Comparison of ENCODE assay signal across 1 cellular context in the genomic region with DNA sequence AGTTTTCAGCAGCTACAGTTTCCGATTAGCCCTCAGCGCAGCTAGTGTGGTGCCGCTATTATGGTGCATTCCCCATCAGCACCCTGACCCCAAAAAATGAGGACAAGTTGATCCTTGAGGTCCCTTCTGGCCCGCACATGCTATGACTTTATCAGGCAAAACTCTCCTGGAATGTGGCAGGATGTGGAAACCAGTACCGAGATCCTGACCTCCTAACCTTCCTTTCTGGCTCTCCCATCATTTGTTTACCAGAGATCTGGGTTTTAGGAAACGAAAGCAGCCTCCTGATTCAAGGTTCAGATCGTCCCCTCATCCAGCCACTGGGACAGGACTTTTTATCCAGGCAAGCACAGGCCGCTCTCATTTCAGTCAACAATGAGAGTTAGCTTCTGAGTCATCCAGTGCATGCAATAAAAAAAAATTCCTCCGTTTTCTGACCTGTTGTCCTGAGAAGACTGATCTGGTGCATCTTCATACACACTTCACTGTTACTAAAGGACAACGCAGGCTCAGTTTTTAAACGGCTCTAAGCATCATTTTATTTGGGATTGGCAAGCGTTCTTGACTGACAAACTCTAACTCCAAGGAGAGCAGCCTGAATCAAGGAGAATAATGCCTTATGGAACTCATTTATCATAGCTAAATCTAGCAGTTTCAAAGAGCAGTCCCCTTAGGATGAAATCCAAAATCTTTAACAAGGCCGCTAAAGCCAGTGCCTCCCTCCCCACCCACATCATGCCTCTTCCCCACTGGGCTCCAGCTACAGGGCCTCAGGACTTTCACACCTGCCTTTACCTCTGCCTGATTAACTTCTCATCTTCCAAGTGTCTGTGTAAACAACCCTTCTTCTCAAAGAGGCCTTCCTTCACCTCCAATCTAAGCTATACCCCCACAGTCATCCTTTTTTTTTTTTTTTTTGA.
TF ChIP-seq lines count a peak whose summit lies in the region.

No MANE protein-coding gene starts in this region.

TF ChIP-seq in HepG2, 621 proteins besides CTCF, POLR2A, EP300 and RAD21 (continued from another document and continues in another):
- TF ChIP-seq, protein P1, sequence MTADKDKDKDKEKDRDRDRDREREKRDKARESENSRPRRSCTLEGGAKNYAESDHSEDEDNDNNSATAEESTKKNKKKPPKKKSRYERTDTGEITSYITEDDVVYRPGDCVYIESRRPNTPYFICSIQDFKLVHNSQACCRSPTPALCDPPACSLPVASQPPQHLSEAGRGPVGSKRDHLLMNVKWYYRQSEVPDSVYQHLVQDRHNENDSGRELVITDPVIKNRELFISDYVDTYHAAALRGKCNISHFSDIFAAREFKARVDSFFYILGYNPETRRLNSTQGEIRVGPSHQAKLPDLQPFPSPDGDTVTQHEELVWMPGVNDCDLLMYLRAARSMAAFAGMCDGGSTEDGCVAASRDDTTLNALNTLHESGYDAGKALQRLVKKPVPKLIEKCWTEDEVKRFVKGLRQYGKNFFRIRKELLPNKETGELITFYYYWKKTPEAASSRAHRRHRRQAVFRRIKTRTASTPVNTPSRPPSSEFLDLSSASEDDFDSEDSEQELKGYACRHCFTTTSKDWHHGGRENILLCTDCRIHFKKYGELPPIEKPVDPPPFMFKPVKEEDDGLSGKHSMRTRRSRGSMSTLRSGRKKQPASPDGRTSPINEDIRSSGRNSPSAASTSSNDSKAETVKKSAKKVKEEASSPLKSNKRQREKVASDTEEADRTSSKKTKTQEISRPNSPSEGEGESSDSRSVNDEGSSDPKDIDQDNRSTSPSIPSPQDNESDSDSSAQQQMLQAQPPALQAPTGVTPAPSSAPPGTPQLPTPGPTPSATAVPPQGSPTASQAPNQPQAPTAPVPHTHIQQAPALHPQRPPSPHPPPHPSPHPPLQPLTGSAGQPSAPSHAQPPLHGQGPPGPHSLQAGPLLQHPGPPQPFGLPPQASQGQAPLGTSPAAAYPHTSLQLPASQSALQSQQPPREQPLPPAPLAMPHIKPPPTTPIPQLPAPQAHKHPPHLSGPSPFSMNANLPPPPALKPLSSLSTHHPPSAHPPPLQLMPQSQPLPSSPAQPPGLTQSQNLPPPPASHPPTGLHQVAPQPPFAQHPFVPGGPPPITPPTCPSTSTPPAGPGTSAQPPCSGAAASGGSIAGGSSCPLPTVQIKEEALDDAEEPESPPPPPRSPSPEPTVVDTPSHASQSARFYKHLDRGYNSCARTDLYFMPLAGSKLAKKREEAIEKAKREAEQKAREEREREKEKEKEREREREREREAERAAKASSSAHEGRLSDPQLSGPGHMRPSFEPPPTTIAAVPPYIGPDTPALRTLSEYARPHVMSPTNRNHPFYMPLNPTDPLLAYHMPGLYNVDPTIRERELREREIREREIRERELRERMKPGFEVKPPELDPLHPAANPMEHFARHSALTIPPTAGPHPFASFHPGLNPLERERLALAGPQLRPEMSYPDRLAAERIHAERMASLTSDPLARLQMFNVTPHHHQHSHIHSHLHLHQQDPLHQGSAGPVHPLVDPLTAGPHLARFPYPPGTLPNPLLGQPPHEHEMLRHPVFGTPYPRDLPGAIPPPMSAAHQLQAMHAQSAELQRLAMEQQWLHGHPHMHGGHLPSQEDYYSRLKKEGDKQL (CRISPR knock-in tag; IDR thresholded peaks at IDR 0.05; ENCODE audit: low read depth) = no peak; the same call in 1 of the 2 replicates
- TF ChIP-seq, protein P2, sequence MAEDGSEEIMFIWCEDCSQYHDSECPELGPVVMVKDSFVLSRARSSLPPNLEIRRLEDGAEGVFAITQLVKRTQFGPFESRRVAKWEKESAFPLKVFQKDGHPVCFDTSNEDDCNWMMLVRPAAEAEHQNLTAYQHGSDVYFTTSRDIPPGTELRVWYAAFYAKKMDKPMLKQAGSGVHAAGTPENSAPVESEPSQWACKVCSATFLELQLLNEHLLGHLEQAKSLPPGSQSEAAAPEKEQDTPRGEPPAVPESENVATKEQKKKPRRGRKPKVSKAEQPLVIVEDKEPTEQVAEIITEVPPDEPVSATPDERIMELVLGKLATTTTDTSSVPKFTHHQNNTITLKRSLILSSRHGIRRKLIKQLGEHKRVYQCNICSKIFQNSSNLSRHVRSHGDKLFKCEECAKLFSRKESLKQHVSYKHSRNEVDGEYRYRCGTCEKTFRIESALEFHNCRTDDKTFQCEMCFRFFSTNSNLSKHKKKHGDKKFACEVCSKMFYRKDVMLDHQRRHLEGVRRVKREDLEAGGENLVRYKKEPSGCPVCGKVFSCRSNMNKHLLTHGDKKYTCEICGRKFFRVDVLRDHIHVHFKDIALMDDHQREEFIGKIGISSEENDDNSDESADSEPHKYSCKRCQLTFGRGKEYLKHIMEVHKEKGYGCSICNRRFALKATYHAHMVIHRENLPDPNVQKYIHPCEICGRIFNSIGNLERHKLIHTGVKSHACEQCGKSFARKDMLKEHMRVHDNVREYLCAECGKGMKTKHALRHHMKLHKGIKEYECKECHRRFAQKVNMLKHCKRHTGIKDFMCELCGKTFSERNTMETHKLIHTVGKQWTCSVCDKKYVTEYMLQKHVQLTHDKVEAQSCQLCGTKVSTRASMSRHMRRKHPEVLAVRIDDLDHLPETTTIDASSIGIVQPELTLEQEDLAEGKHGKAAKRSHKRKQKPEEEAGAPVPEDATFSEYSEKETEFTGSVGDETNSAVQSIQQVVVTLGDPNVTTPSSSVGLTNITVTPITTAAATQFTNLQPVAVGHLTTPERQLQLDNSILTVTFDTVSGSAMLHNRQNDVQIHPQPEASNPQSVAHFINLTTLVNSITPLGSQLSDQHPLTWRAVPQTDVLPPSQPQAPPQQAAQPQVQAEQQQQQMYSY (CRISPR knock-in tag; IDR thresholded peaks at IDR 0.05) = 0 out of 2 replicates have a peak, but pooled peaks have one; percentile 23
- TF ChIP-seq MAF1 (CRISPR knock-in tag; IDR thresholded peaks at IDR 0.05; ENCODE audit: borderline replicate concordance) (no peak), ZNF383 (CRISPR knock-in tag; IDR thresholded peaks at IDR 0.05; ENCODE audit: borderline replicate concordance) (no peak), ZNF557 (CRISPR knock-in tag; IDR thresholded peaks at IDR 0.05) (0 out of 2 replicates have a peak, but pooled peaks have one; percentile 50), NR1H2 (CRISPR knock-in tag; IDR thresholded peaks at IDR 0.05; ENCODE audit: borderline replicate concordance, low read depth) (no peak), ZNF713 (CRISPR knock-in tag; IDR thresholded peaks at IDR 0.05) (no peak), AKAP8 (CRISPR knock-in tag; IDR thresholded peaks at IDR 0.05) (no peak), FOXA1 (IDR thresholded peaks at IDR 0.05) (0 out of 2 replicates have a peak, but pooled peaks have one; percentile 11), FOXA1 (CRISPR knock-in tag; IDR thresholded peaks at IDR 0.05) (peak; percentile 59), POGZ (CRISPR knock-in tag; IDR thresholded peaks at IDR 0.05) (peak; percentile 61), ZNF749 (CRISPR knock-in tag; IDR thresholded peaks at IDR 0.05; ENCODE audit: borderline replicate concordance) (no peak), GTF2F1 (IDR thresholded peaks at IDR 0.05; ENCODE audit: low read length) (no peak), CBX1 (IDR thresholded peaks at IDR 0.05; ENCODE audit: low read depth) (no peak), ZBTB7A (CRISPR knock-in tag; IDR thresholded peaks at IDR 0.05) (no peak), ZNF75D (CRISPR knock-in tag; IDR thresholded peaks at IDR 0.05; ENCODE audit: borderline replicate concordance) (no peak), KLF15 (CRISPR knock-in tag; IDR thresholded peaks at IDR 0.05; ENCODE audit: borderline replicate concordance) (no peak)
- TF ChIP-seq, protein P3, sequence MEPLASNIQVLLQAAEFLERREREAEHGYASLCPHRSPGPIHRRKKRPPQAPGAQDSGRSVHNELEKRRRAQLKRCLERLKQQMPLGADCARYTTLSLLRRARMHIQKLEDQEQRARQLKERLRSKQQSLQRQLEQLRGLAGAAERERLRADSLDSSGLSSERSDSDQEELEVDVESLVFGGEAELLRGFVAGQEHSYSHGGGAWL (CRISPR knock-in tag; IDR thresholded peaks at IDR 0.05) = no peak
- TF ChIP-seq, protein P4, sequence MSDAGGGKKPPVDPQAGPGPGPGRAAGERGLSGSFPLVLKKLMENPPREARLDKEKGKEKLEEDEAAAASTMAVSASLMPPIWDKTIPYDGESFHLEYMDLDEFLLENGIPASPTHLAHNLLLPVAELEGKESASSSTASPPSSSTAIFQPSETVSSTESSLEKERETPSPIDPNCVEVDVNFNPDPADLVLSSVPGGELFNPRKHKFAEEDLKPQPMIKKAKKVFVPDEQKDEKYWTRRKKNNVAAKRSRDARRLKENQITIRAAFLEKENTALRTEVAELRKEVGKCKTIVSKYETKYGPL (CRISPR knock-in tag; IDR thresholded peaks at IDR 0.05) = no peak
- TF ChIP-seq, protein P5, sequence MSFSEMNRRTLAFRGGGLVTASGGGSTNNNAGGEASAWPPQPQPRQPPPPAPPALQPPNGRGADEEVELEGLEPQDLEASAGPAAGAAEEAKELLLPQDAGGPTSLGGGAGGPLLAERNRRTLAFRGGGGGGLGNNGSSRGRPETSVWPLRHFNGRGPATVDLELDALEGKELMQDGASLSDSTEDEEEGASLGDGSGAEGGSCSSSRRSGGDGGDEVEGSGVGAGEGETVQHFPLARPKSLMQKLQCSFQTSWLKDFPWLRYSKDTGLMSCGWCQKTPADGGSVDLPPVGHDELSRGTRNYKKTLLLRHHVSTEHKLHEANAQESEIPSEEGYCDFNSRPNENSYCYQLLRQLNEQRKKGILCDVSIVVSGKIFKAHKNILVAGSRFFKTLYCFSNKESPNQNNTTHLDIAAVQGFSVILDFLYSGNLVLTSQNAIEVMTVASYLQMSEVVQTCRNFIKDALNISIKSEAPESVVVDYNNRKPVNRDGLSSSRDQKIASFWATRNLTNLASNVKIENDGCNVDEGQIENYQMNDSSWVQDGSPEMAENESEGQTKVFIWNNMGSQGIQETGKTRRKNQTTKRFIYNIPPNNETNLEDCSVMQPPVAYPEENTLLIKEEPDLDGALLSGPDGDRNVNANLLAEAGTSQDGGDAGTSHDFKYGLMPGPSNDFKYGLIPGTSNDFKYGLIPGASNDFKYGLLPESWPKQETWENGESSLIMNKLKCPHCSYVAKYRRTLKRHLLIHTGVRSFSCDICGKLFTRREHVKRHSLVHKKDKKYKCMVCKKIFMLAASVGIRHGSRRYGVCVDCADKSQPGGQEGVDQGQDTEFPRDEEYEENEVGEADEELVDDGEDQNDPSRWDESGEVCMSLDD (CRISPR knock-in tag; IDR thresholded peaks at IDR 0.05; ENCODE audit: borderline replicate concordance) = no peak
- TF ChIP-seq, protein P6, sequence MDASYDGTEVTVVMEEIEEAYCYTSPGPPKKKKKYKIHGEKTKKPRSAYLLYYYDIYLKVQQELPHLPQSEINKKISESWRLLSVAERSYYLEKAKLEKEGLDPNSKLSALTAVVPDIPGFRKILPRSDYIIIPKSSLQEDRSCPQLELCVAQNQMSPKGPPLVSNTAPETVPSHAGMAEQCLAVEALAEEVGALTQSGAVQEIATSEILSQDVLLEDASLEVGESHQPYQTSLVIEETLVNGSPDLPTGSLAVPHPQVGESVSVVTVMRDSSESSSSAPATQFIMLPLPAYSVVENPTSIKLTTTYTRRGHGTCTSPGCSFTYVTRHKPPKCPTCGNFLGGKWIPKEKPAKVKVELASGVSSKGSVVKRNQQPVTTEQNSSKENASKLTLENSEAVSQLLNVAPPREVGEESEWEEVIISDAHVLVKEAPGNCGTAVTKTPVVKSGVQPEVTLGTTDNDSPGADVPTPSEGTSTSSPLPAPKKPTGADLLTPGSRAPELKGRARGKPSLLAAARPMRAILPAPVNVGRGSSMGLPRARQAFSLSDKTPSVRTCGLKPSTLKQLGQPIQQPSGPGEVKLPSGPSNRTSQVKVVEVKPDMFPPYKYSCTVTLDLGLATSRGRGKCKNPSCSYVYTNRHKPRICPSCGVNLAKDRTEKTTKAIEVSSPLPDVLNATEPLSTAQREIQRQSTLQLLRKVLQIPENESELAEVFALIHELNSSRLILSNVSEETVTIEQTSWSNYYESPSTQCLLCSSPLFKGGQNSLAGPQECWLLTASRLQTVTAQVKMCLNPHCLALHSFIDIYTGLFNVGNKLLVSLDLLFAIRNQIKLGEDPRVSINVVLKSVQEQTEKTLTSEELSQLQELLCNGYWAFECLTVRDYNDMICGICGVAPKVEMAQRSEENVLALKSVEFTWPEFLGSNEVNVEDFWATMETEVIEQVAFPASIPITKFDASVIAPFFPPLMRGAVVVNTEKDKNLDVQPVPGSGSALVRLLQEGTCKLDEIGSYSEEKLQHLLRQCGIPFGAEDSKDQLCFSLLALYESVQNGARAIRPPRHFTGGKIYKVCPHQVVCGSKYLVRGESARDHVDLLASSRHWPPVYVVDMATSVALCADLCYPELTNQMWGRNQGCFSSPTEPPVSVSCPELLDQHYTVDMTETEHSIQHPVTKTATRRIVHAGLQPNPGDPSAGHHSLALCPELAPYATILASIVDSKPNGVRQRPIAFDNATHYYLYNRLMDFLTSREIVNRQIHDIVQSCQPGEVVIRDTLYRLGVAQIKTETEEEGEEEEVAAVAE (CRISPR knock-in tag; IDR thresholded peaks at IDR 0.05; ENCODE audit: borderline replicate concordance) = 0 out of 2 replicates have a peak, but pooled peaks have one; percentile 34
- TF ChIP-seq, protein P7, sequence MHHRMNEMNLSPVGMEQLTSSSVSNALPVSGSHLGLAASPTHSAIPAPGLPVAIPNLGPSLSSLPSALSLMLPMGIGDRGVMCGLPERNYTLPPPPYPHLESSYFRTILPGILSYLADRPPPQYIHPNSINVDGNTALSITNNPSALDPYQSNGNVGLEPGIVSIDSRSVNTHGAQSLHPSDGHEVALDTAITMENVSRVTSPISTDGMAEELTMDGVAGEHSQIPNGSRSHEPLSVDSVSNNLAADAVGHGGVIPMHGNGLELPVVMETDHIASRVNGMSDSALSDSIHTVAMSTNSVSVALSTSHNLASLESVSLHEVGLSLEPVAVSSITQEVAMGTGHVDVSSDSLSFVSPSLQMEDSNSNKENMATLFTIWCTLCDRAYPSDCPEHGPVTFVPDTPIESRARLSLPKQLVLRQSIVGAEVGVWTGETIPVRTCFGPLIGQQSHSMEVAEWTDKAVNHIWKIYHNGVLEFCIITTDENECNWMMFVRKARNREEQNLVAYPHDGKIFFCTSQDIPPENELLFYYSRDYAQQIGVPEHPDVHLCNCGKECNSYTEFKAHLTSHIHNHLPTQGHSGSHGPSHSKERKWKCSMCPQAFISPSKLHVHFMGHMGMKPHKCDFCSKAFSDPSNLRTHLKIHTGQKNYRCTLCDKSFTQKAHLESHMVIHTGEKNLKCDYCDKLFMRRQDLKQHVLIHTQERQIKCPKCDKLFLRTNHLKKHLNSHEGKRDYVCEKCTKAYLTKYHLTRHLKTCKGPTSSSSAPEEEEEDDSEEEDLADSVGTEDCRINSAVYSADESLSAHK (CRISPR knock-in tag; IDR thresholded peaks at IDR 0.05; ENCODE audit: borderline replicate concordance) = no peak
- TF ChIP-seq, protein P8, sequence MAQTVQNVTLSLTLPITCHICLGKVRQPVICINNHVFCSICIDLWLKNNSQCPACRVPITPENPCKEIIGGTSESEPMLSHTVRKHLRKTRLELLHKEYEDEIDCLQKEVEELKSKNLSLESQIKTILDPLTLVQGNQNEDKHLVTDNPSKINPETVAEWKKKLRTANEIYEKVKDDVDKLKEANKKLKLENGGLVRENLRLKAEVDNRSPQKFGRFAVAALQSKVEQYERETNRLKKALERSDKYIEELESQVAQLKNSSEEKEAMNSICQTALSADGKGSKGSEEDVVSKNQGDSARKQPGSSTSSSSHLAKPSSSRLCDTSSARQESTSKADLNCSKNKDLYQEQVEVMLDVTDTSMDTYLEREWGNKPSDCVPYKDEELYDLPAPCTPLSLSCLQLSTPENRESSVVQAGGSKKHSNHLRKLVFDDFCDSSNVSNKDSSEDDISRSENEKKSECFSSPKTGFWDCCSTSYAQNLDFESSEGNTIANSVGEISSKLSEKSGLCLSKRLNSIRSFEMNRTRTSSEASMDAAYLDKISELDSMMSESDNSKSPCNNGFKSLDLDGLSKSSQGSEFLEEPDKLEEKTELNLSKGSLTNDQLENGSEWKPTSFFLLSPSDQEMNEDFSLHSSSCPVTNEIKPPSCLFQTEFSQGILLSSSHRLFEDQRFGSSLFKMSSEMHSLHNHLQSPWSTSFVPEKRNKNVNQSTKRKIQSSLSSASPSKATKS (CRISPR knock-in tag; IDR thresholded peaks at IDR 0.05) = no peak
